ENCODE assay signal across 10 cellular contexts in genomic region chr1:18556364-18556763, GRCh38.
DNase-seq lines count a peak whose midpoint lies in the region; ATAC-seq and TF ChIP-seq lines count a peak whose summit lies in the region.
"Had no signal": no experiment of that assay in that cellular context is flagged by ENCODE, and none has a peak within 500 bp of the region (broad histone marks: within the 10 kb centered on the region; RNA-seq: fewer than 3 reads in every experiment).

No MANE protein-coding gene starts in this region.

- no peak overlapping the region for H3K27ac ChIP-seq in adrenal gland
- H3K27ac ChIP-seq: tibial artery had no signal

- no peaks in the 10 kb centered on the region for H3K9me3 ChIP-seq in adrenal gland (replicated peaks in 1 of 3)
- H3K9me3 ChIP-seq: tibial artery had no signal

- ATAC-seq in HG03175 (IDR thresholded peaks at IDR 0.05; ENCODE audit: unreplicated experiment): no peak

- H3K4me3 ChIP-seq in adrenal gland: no peak overlapping the region
- H3K4me3 ChIP-seq: tibial artery had no signal

- H3K36me3 ChIP-seq in adrenal gland (replicated peaks in 1 of 2): no peaks in the 10 kb centered on the region
- H3K36me3 ChIP-seq: tibial artery had no signal

- 46 to 68% (median 57%) methylated on average over 4 of the region's 4 CpGs for WGBS in adrenal gland, 4 donors

- DNase-seq in EH (ENCODE audit: low read depth) (peak; percentile 26), HT1080 (ENCODE audit: low read depth) (peak; percentile 25), adrenal gland (peak in 1 of 7 donors; percentile 16), medulla oblongata (ENCODE audit: extremely low spot score) (peak; percentile 3), kidney tubule cell (ENCODE audit: low spot score) (no peak)
- DNase-seq in stimulated activated CD4-positive, alpha-beta T cell treated with anti-CD3 and anti-CD28 coated beads, Interleukin-4, amount 100 ng/mL, for 4 hours: no peak
- DNase-seq: aorta, SHP77 treated with DMSO at 0.1 percent for 48 hours, tibial artery had no signal

- no peaks in the 10 kb centered on the region for H3K4me1 ChIP-seq in adrenal gland (replicated peaks in 1 of 2)

- H3K27me3 ChIP-seq in adrenal gland: peaks cover 37% of the 10 kb centered on the region

- TF ChIP-seq POLR2A in adrenal gland (IDR thresholded peaks at IDR 0.05): no peak

- intact Hi-C loops in adrenal gland (cut with DNase I): no loop called here

- TF ChIP-seq CTCF in adrenal gland (IDR thresholded peaks at IDR 0.05): peak in 4 of 6 experiments; percentile 4 to 38 (median 17)

Comparison
In these comparisons a context has a peak if more than half of its experiments do, and no peak if none do; other contexts are left out.
1. DNase-seq: peak in EH (single experiment), HT1080 (single experiment) and medulla oblongata (single experiment); none in kidney tubule cell (single experiment) and stimulated activated CD4-positive, alpha-beta T cell treated with anti-CD3 and anti-CD28 coated beads, Interleukin-4, amount 100 ng/mL, for 4 hours (0 of 2).